In genomic region chr9:79695531-79696218, GRCh38 we compare ENCODE assay signal across 12 cellular contexts.
DNase-seq lines count a peak whose midpoint lies in the region; ATAC-seq and TF ChIP-seq lines count a peak whose summit lies in the region.
"Had no signal": no experiment of that assay in that cellular context is flagged by ENCODE, and none has a peak within 500 bp of the region (broad histone marks: within the 10 kb centered on the region; RNA-seq: fewer than 3 reads in every experiment).

No MANE protein-coding gene starts in this region.

- no peak for TF ChIP-seq CTCF in HFFc6 (IDR thresholded peaks at IDR 0.05)
- TF ChIP-seq CTCF in nephron progenitor cell (IDR thresholded peaks at IDR 0.05): no peak
- TF ChIP-seq CTCF in WERI-Rb-1 (IDR thresholded peaks at IDR 0.05; ENCODE audit: low read depth, low read length): no peak

- H3K27me3 ChIP-seq in WERI-Rb-1 (ENCODE audit: insufficient read depth, low read depth, severe bottlenecking): no peaks in the 10 kb centered on the region

- H3K36me3 Mint-ChIP-seq in HFFc6 (ENCODE audit: low read depth) (peaks cover 57% of the 10 kb centered on the region), nephron progenitor cell (ENCODE audit: low read depth) (peaks cover 54% of the 10 kb centered on the region)
- peaks cover 5% of the 10 kb centered on the region for H3K36me3 Mint-ChIP-seq in T-helper 2 cell treated with Interferon-gamma antibody and Interleukin-4, amounts not matched to agents 5 μg/mL and 100 μg/mL, for 36 hours (ENCODE audit: low read depth)

- DNase-seq in HFFc6: no peak
- peak; percentile 15 for DNase-seq in T-helper 2 cell treated with Interferon-gamma antibody and Interleukin-4, amounts not matched to agents 5 μg/mL and 100 μg/mL, for 36 hours (ENCODE audit: low spot score)
- no peak for DNase-seq in nephron progenitor cell
- no peak for DNase-seq in NCI-H2029 (lab: John Stamatoyannopoulos, UW)
- no peak for DNase-seq in WERI-Rb-1
- DNase-seq: activated CD4-positive, alpha-beta T cell treated with anti-CD3 and anti-CD28 coated beads, Interleukin-2, amount 50 U/mL, for 48 hours; COR-L47; midbrain; PC-3 had no signal

- ATAC-seq in GM18520 (IDR thresholded peaks at IDR 0.05; ENCODE audit: unreplicated experiment) (peak; percentile 83), HG02970 (IDR thresholded peaks at IDR 0.05; ENCODE audit: low FRiP score, unreplicated experiment) (no peak)
- ATAC-seq: PC-3 had no signal

- no peak overlapping the region for H3K27ac ChIP-seq in WERI-Rb-1

- H3K36me3 ChIP-seq in WERI-Rb-1: no peaks in the 10 kb centered on the region
- H3K36me3 ChIP-seq: HAP-1 had no signal

- H3K27ac Mint-ChIP-seq in HFFc6: peak overlapping the region; percentile 63
- no peak overlapping the region for H3K27ac Mint-ChIP-seq in T-helper 2 cell treated with Interferon-gamma antibody and Interleukin-4, amounts not matched to agents 5 μg/mL and 100 μg/mL, for 36 hours
- peak overlapping the region; percentile 84 for H3K27ac Mint-ChIP-seq in nephron progenitor cell

- H3K4me3 ChIP-seq in WERI-Rb-1 (ENCODE audit: low read depth, low read length): no peak overlapping the region
- H3K4me3 ChIP-seq: HAP-1 had no signal

- no peaks in the 10 kb centered on the region; the same call in 1 of the 2 replicates for H3K9me3 Mint-ChIP-seq in HFFc6
- H3K9me3 Mint-ChIP-seq in T-helper 2 cell treated with Interferon-gamma antibody and Interleukin-4, amounts not matched to agents 5 μg/mL and 100 μg/mL, for 36 hours: no peaks in the 10 kb centered on the region
- H3K9me3 Mint-ChIP-seq in nephron progenitor cell: no peaks in the 10 kb centered on the region

- H3K4me1 Mint-ChIP-seq in HFFc6 (ENCODE audit: low read depth): peaks cover 90% of the 10 kb centered on the region
- peaks cover 31% of the 10 kb centered on the region for H3K4me1 Mint-ChIP-seq in T-helper 2 cell treated with Interferon-gamma antibody and Interleukin-4, amounts not matched to agents 5 μg/mL and 100 μg/mL, for 36 hours (ENCODE audit: low read depth)
- peaks cover 67% of the 10 kb centered on the region for H3K4me1 Mint-ChIP-seq in nephron progenitor cell

- H3K9me3 ChIP-seq in WERI-Rb-1 (ENCODE audit: severe bottlenecking): no peaks in the 10 kb centered on the region
- H3K9me3 ChIP-seq: HAP-1 had no signal

- H3K4me3 Mint-ChIP-seq in HFFc6 (peak overlapping the region; percentile 27; the same call in 1 of the 2 replicates), nephron progenitor cell (no peak overlapping the region)
- peak overlapping the region; percentile 16 for H3K4me3 Mint-ChIP-seq in T-helper 2 cell treated with Interferon-gamma antibody and Interleukin-4, amounts not matched to agents 5 μg/mL and 100 μg/mL, for 36 hours

- H3K27me3 Mint-ChIP-seq in HFFc6 (ENCODE audit: insufficient read depth) (peaks cover 26% of the 10 kb centered on the region), nephron progenitor cell (ENCODE audit: low read depth, poor library complexity) (peaks cover 3% of the 10 kb centered on the region)
- no peaks in the 10 kb centered on the region for H3K27me3 Mint-ChIP-seq in T-helper 2 cell treated with Interferon-gamma antibody and Interleukin-4, amounts not matched to agents 5 μg/mL and 100 μg/mL, for 36 hours (ENCODE audit: low read depth)
